ENCODE assay signal across 9 cellular contexts in the genomic region with DNA sequence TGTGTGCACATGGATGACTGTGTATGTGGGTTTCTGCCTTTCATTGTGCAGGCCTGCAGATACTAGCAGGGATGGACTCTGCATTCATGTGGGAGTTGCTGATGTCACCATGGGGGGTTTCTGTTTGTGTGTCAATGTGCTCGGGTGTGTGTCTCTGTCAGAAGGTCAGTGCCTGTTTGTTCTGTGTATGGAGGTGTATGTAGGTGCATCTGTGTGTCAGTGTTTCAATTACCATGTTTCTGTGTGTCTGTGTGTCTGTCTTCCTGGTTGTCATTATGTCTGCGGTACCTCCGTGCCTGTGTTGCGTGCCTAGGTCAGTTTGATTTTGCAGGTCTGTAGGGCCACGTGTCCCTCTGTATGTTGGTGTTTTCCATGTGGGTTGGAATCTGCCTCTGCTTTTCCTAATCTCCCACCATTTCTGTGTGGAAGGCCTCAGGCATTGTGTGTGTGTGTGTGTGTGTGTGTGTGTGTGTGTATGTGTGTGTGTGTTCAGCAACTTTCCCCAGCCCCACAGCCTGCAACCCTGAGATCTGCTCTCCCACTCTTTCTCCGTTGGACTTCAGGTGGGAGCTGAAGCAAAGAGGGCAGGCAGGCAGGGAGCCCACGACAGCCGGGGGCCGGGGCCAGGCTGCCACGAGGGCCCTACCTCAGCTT. TPM values are rescaled to one million over a fixed set of nuclear protein-coding genes. Genes with fewer than 3 reads are reported as not detected.
DNase-seq lines count a peak whose midpoint lies in the region; ATAC-seq and TF ChIP-seq lines count a peak whose summit lies in the region.
"Had no signal": no experiment of that assay in that cellular context is flagged by ENCODE, and none has a peak within 500 bp of the region (broad histone marks: within the 10 kb centered on the region; RNA-seq: fewer than 3 reads in every experiment).

No MANE protein-coding gene starts in this region.

- peak overlapping the region; percentile 62 for H3K27ac Mint-ChIP-seq in T-helper 1 cell treated with Interleukin-12 subunit alpha and Interleukin-12 subunit beta and Interleukin-4 antibody, amounts not matched to agents 30 μg/mL and 1 μg/mL, for 36 hours
- H3K27ac Mint-ChIP-seq in T-helper 17 cell (peak overlapping the region; percentile 98), glutamatergic neuron (ENCODE audit: unreplicated experiment) (peak overlapping the region; percentile 98)
- H3K27ac Mint-ChIP-seq in stimulated activated naive CD8-positive, alpha-beta T cell treated with anti-CD3 and anti-CD28 coated beads, Interleukin-15, Interleukin-2, amounts not matched to agents 100 ng/mL and 50 ng/mL, for 24 hours = peak overlapping the region; percentile 93

- no peaks in the 10 kb centered on the region for H3K27me3 Mint-ChIP-seq in T-helper 1 cell treated with Interleukin-12 subunit alpha and Interleukin-12 subunit beta and Interleukin-4 antibody, amounts not matched to agents 30 μg/mL and 1 μg/mL, for 36 hours (ENCODE audit: low read depth)
- H3K27me3 Mint-ChIP-seq in T-helper 17 cell (no peaks in the 10 kb centered on the region), glutamatergic neuron (ENCODE audit: unreplicated experiment) (peaks cover 33% of the 10 kb centered on the region)
- H3K27me3 Mint-ChIP-seq in stimulated activated naive CD8-positive, alpha-beta T cell treated with anti-CD3 and anti-CD28 coated beads, Interleukin-15, Interleukin-2, amounts not matched to agents 100 ng/mL and 50 ng/mL, for 24 hours = no peaks in the 10 kb centered on the region

- peak overlapping the region; percentile 75 for H3K4me3 Mint-ChIP-seq in T-helper 1 cell treated with Interleukin-12 subunit alpha and Interleukin-12 subunit beta and Interleukin-4 antibody, amounts not matched to agents 30 μg/mL and 1 μg/mL, for 36 hours
- peak overlapping the region; percentile 97 for H3K4me3 Mint-ChIP-seq in T-helper 17 cell
- H3K4me3 Mint-ChIP-seq in glutamatergic neuron (ENCODE audit: unreplicated experiment) = peak overlapping the region; percentile 92
- peak overlapping the region; percentile 84 for H3K4me3 Mint-ChIP-seq in stimulated activated naive CD8-positive, alpha-beta T cell treated with anti-CD3 and anti-CD28 coated beads, Interleukin-15, Interleukin-2, amounts not matched to agents 100 ng/mL and 50 ng/mL, for 24 hours

- ATAC-seq in T-helper 17 cell (no peak), GM21576 (IDR thresholded peaks at IDR 0.05; ENCODE audit: unreplicated experiment) (no peak)

- DNase-seq in T-helper 1 cell = no peak
- DNase-seq in T-helper 17 cell = no peak
- no peak for DNase-seq in glutamatergic neuron
- DNase-seq in NCI-H524 treated with DMSO at 0.1 percent for 48 hours (lab: John Stamatoyannopoulos, UW) = no peak
- no peak for DNase-seq in GOT3 (lab: John Stamatoyannopoulos, UW)

- no peaks in the 10 kb centered on the region for H3K9me3 Mint-ChIP-seq in T-helper 1 cell treated with Interleukin-12 subunit alpha and Interleukin-12 subunit beta and Interleukin-4 antibody, amounts not matched to agents 30 μg/mL and 1 μg/mL, for 36 hours
- H3K9me3 Mint-ChIP-seq in glutamatergic neuron (ENCODE audit: unreplicated experiment) = peaks cover 46% of the 10 kb centered on the region
- no peaks in the 10 kb centered on the region for H3K9me3 Mint-ChIP-seq in stimulated activated naive CD8-positive, alpha-beta T cell treated with anti-CD3 and anti-CD28 coated beads, Interleukin-15, Interleukin-2, amounts not matched to agents 100 ng/mL and 50 ng/mL, for 24 hours

- TF ChIP-seq CTCF in glutamatergic neuron (IDR thresholded peaks at IDR 0.05; ENCODE audit: partially characterized antibody, unreplicated experiment) = no peak

- H3K36me3 Mint-ChIP-seq in T-helper 1 cell treated with Interleukin-12 subunit alpha and Interleukin-12 subunit beta and Interleukin-4 antibody, amounts not matched to agents 30 μg/mL and 1 μg/mL, for 36 hours (ENCODE audit: low read depth) = peaks cover 11% of the 10 kb centered on the region
- H3K36me3 Mint-ChIP-seq in T-helper 17 cell (ENCODE audit: low read depth) (peaks cover 8% of the 10 kb centered on the region), glutamatergic neuron (ENCODE audit: unreplicated experiment) (no peaks in the 10 kb centered on the region)
- H3K36me3 Mint-ChIP-seq in stimulated activated naive CD8-positive, alpha-beta T cell treated with anti-CD3 and anti-CD28 coated beads, Interleukin-15, Interleukin-2, amounts not matched to agents 100 ng/mL and 50 ng/mL, for 24 hours (ENCODE audit: low read depth) = no peaks in the 10 kb centered on the region

- peaks cover 51% of the 10 kb centered on the region for H3K4me1 Mint-ChIP-seq in T-helper 1 cell treated with Interleukin-12 subunit alpha and Interleukin-12 subunit beta and Interleukin-4 antibody, amounts not matched to agents 30 μg/mL and 1 μg/mL, for 36 hours (ENCODE audit: low read depth)
- H3K4me1 Mint-ChIP-seq in T-helper 17 cell (peaks cover 56% of the 10 kb centered on the region), glutamatergic neuron (ENCODE audit: low read depth, unreplicated experiment) (peaks cover 59% of the 10 kb centered on the region)
- peaks cover 59% of the 10 kb centered on the region for H3K4me1 Mint-ChIP-seq in stimulated activated naive CD8-positive, alpha-beta T cell treated with anti-CD3 and anti-CD28 coated beads, Interleukin-15, Interleukin-2, amounts not matched to agents 100 ng/mL and 50 ng/mL, for 24 hours (ENCODE audit: low read depth)

- H3K9me3 ChIP-seq in T-helper 17 cell (ENCODE audit: control insufficient read depth, low read length, poor library complexity, severe bottlenecking) = no peaks in the 10 kb centered on the region
- H3K9me3 ChIP-seq: SJSA1 had no signal

RNA-seq across cellular contexts. Expression of a gene that starts 36.7 kb away (rescaled TPM):
- 100 to 1,000 TPM; 124 to 144 TPM for total RNA-seq in T-helper 17 cell
- total RNA-seq in glutamatergic neuron (ENCODE audit: unreplicated experiment) = 47.0 TPM
